ENCODE assay signal across 16 cellular contexts in the genomic region with DNA sequence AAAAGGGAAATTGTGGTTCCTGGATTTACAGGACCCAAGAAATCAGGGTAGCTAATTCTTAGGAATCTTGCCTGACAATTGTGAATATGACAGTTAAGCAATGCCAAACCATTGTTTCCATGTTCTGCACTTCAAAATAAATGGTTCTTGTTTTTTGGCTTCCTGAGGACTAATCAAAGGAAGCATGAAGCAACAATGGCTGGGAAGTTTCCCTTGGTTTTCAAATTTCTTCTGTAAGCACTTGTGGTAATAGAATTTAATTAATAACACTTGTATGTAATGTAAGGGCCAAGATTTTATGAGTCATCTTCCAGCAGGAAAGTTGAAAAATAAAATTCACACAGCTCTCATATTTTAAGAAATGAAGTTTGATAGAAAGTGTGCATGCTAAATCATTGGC. TPM values are rescaled to one million over a fixed set of nuclear protein-coding genes. Genes with fewer than 3 reads are reported as not detected.
DNase-seq lines count a peak whose midpoint lies in the region; ATAC-seq and TF ChIP-seq lines count a peak whose summit lies in the region.
"Had no signal": no experiment of that assay in that cellular context is flagged by ENCODE, and none has a peak within 500 bp of the region (broad histone marks: within the 10 kb centered on the region; RNA-seq: fewer than 3 reads in every experiment).

No MANE protein-coding gene starts in this region.

- no peak overlapping the region for H3K9ac ChIP-seq in skeletal muscle tissue (ENCODE audit: low read depth in 1 of 3, low read length in 3 of 3)
- H3K9ac ChIP-seq: BLaER1 had no signal

- DNase-seq in GM03348 (ENCODE audit: low spot score) (peak; percentile 63), astrocyte of the cerebellum (ENCODE audit: low read depth) (peak; percentile 85), heart left ventricle (no peak), esophagus squamous epithelium (lab: John Stamatoyannopoulos, UW) (no peak), COR-L47 (lab: John Stamatoyannopoulos, UW) (no peak), GM20000 (ENCODE audit: low spot score) (no peak)
- DNase-seq: activated CD4-positive, alpha-beta T cell treated with anti-CD3 and anti-CD28 coated beads for 36 hours; activated naive CD4-positive, alpha-beta T cell; natural killer cell; NCI-H2029 treated with DMSO at 0.1 percent for 48 hours; NCI-H524 treated with DMSO at 0.1 percent for 48 hours; stimulated activated CD4-positive, alpha-beta T cell treated with anti-CD3 and anti-CD28 coated beads, Interleukin-1b, Interleukin-23, amount 100 ng/mL, for 48 hours; substantia nigra had no signal

- no peaks in the 10 kb centered on the region for H3K9me3 ChIP-seq in heart left ventricle
- no peaks in the 10 kb centered on the region for H3K9me3 ChIP-seq in skeletal muscle tissue (ENCODE audit: control insufficient read depth in 3 of 3, low read length in 3 of 3)
- H3K9me3 ChIP-seq in esophagus squamous epithelium = no peaks in the 10 kb centered on the region

- in situ Hi-C loops in astrocyte of the cerebellum (cut with HindIII; ENCODE audit: low sequenced_read_pairs) = no loop called here

- H3K27ac ChIP-seq in heart left ventricle (peak overlapping the region; percentile 30 to 87 (median 78)), skeletal muscle tissue (ENCODE audit: low read depth, low read length) (peak overlapping the region; percentile 55), esophagus squamous epithelium (peak overlapping the region in 2 of 4 donors; percentile 46 to 61)
- H3K27ac ChIP-seq: BLaER1 had no signal

- intact Hi-C loops in heart left ventricle (cut with DNase I) (no loop called here), esophagus squamous epithelium (cut with DNase I) (no loop called here)

- H3K27me3 ChIP-seq in heart left ventricle (no peaks in the 10 kb centered on the region), skeletal muscle tissue (ENCODE audit: control insufficient read depth in 3 of 3, insufficient read depth in 3 of 3, low read length in 3 of 3) (no peaks in the 10 kb centered on the region), esophagus squamous epithelium (no peaks in the 10 kb centered on the region)
- H3K27me3 ChIP-seq: BLaER1 had no signal

- H3K4me3 ChIP-seq in astrocyte of the cerebellum (ENCODE audit: low read depth, low read length) = no peak overlapping the region
- peak overlapping the region in 1 of 12 donors; percentile 0 for H3K4me3 ChIP-seq in heart left ventricle
- no peak overlapping the region for H3K4me3 ChIP-seq in skeletal muscle tissue (ENCODE audit: low read length in 3 of 3)
- no peak overlapping the region for H3K4me3 ChIP-seq in esophagus squamous epithelium
- H3K4me3 ChIP-seq: BLaER1 had no signal

- ATAC-seq in heart left ventricle (peak; percentile 66 to 86 (median 81)), HG03159 (IDR thresholded peaks at IDR 0.05; ENCODE audit: unreplicated experiment) (no peak)
- ATAC-seq: activated CD4-positive, alpha-beta T cell treated with anti-CD3 and anti-CD28 coated beads for 36 hours; natural killer cell had no signal

- H3K4me1 ChIP-seq in heart left ventricle (peaks cover 0 to 31% (median 17%) of the 10 kb centered on the region in 12 donors), skeletal muscle tissue (ENCODE audit: control insufficient read depth in 3 of 3, insufficient read depth in 3 of 3, low read length in 3 of 3) (no peaks in the 10 kb centered on the region), esophagus squamous epithelium (peaks cover 0 to 12% (median 0%) of the 10 kb centered on the region in 3 donors)
- H3K4me1 ChIP-seq: BLaER1 had no signal

- TF ChIP-seq CTCF in astrocyte of the cerebellum (IDR thresholded peaks at IDR 0.05; ENCODE audit: low read depth, low read length, missing control alignments) = no peak
- TF ChIP-seq CTCF in heart left ventricle (IDR thresholded peaks at IDR 0.05) = no peak
- no peak for TF ChIP-seq CTCF in esophagus squamous epithelium (IDR thresholded peaks at IDR 0.05)
- TF ChIP-seq CTCF in GM20000 (IDR thresholded peaks at IDR 0.05; ENCODE audit: extremely low read depth, missing control alignments) = no peak

- H3K36me3 ChIP-seq in heart left ventricle = no peaks in the 10 kb centered on the region
- no peaks in the 10 kb centered on the region for H3K36me3 ChIP-seq in skeletal muscle tissue (ENCODE audit: control insufficient read depth in 3 of 3, insufficient read depth in 3 of 3, low read length in 3 of 3)
- no peaks in the 10 kb centered on the region for H3K36me3 ChIP-seq in esophagus squamous epithelium
- H3K36me3 ChIP-seq: BLaER1 had no signal

- TF ChIP-seq POLR2A in heart left ventricle (IDR thresholded peaks at IDR 0.05) = no peak
- TF ChIP-seq POLR2A in esophagus squamous epithelium (IDR thresholded peaks at IDR 0.05) = no peak

RNA-seq across cellular contexts. Expression of gene JAM2, which starts 31.7 kb away (rescaled TPM):
- total RNA-seq in heart left ventricle (10 to 100 TPM; 13.1 to 55.7 (median 28.5) TPM), skeletal muscle tissue (18.8 TPM), esophagus squamous epithelium (10 to 100 TPM in 1 of 4 donors, 1 to 10 TPM in 2, under 1 TPM in 1; 0.38 to 10.5 (median 2.5) TPM)
- polyA plus RNA-seq in heart left ventricle = 10 to 100 TPM; 12.5 to 19.2 TPM

Comparison
In these comparisons a context has a peak if more than half of its experiments do, and no peak if none do; other contexts are left out.
1. DNase-seq: peak in GM03348 (single experiment) and astrocyte of the cerebellum (single experiment); none in heart left ventricle (0 of 5), esophagus squamous epithelium (single experiment), COR-L47 (single experiment) and GM20000 (single experiment).